ENCODE assay signal across 30 cellular contexts in genomic region chr4:164027805-164028204, GRCh38.
DNase-seq lines count a peak whose midpoint lies in the region; ATAC-seq and TF ChIP-seq lines count a peak whose summit lies in the region.
"Had no signal": no experiment of that assay in that cellular context is flagged by ENCODE, and none has a peak within 500 bp of the region (broad histone marks: within the 10 kb centered on the region; RNA-seq: fewer than 3 reads in every experiment).

No MANE protein-coding gene starts in this region.

- DNase-seq in OCI-LY7 (ENCODE audit: low spot score) (no peak), lower lobe of right lung (no peak), iPS-NIHi11 (ENCODE audit: low spot score) (no peak)
- no peak for DNase-seq in stimulated activated naive CD4-positive, alpha-beta T cell (lab: John Stamatoyannopoulos, UW)
- DNase-seq: 8988T; activated CD4-positive, alpha-beta T cell treated with anti-CD3 and anti-CD28 coated beads for 4 hours; activated CD8-positive, alpha-beta memory T cell treated with anti-CD3 and anti-CD28 coated beads for 24 hours; activated naive CD4-positive, alpha-beta T cell treated with anti-CD3 and anti-CD28 coated beads, Interleukin-2, amount 50 U/mL, for 16 hours; activated T-cell treated with anti-CD3 and anti-CD28 coated beads for 4 hours; amniotic stem cell; Calu3; cerebellar nuclear complex; DMS79 treated with DMSO at 0.1 percent for 48 hours; foreskin melanocyte; GDM1; H7; heart right ventricle; Kasumi-1; MV-4-11; NCI-H774; right cardiac atrium; SIG-M5; stimulated activated CD4-positive, alpha-beta T cell treated with anti-CD3 and anti-CD28 coated beads, Interleukin-1b, Interleukin-23, amount 100 ng/mL, for 48 hours; stimulated activated naive CD8-positive, alpha-beta T cell treated with anti-CD3 and anti-CD28 coated beads, Interleukin-15, Interleukin-2, amounts not matched to agents 100 U/mL and 50 U/mL, for 24 hours; T-helper 9 cell; WERI-Rb-1 had no signal

- H3K79me2 ChIP-seq in OCI-LY7 (ENCODE audit: insufficient read depth, low read depth, low read length), result no peaks in the 10 kb centered on the region

- H3K27ac ChIP-seq in OCI-LY7 (ENCODE audit: low read depth, low read length, poor library complexity, severe bottlenecking) (no peak overlapping the region), lower lobe of right lung (no peak overlapping the region)
- H3K27ac ChIP-seq: heart right ventricle, WERI-Rb-1 had no signal

- intact Hi-C loops in OCI-LY7 (cut with micrococcal nuclease; ENCODE audit: unreplicated experiment) (no loop called here), lower lobe of right lung (cut with DNase I) (no loop called here)

- POLR2A ChIA-PET in OCI-LY7 (lab: Charles Lee), result interaction anchor here (0.9 kb wide), 1 partner anchor 11 kb away, joined by 3 read pairs; no protein-coding TSS in a partner anchor

- TF ChIP-seq CTCF in OCI-LY7 (conservative IDR thresholded peaks at IDR 0.05; ENCODE audit: low read length) (no peak), lower lobe of right lung (IDR thresholded peaks at IDR 0.05) (no peak)

- H3K4me3 ChIP-seq in OCI-LY7 (ENCODE audit: low read depth, low read length, poor library complexity, severe bottlenecking) (no peak overlapping the region), lower lobe of right lung (no peak overlapping the region)
- H3K4me3 ChIP-seq: heart right ventricle had no signal

- CTCF ChIA-PET in OCI-LY7 (lab: Charles Lee; ENCODE audit: unreplicated experiment), result no interaction called here

- H3K27me3 ChIP-seq in lower lobe of right lung (ENCODE audit: low read depth), result no peaks in the 10 kb centered on the region
- H3K27me3 ChIP-seq: heart right ventricle had no signal

- no peak overlapping the region for H3K4me2 ChIP-seq in OCI-LY7 (ENCODE audit: low read length)

- H3K9me3 ChIP-seq in OCI-LY7 (ENCODE audit: low read length) (no peaks in the 10 kb centered on the region), lower lobe of right lung (no peaks in the 10 kb centered on the region)

- H3K9me2 ChIP-seq in OCI-LY7 (ENCODE audit: insufficient read depth, low read length), result no peaks in the 10 kb centered on the region

- H3K4me1 ChIP-seq in OCI-LY7 (ENCODE audit: insufficient read depth, low read length, poor library complexity, severe bottlenecking) (no peaks in the 10 kb centered on the region), lower lobe of right lung (no peaks in the 10 kb centered on the region)
- H3K4me1 ChIP-seq: heart right ventricle had no signal

- no peaks in the 10 kb centered on the region for H4K20me1 ChIP-seq in OCI-LY7 (ENCODE audit: insufficient read depth, low read length)

- H3K36me3 ChIP-seq in OCI-LY7 (ENCODE audit: insufficient read depth, low read length) (no peaks in the 10 kb centered on the region), lower lobe of right lung (no peaks in the 10 kb centered on the region)
- H3K36me3 ChIP-seq: heart right ventricle, WERI-Rb-1 had no signal

- no peak overlapping the region for H2AFZ ChIP-seq in OCI-LY7 (ENCODE audit: low read length)

- no TSS peak for BruUV-seq in OCI-LY7 (replicated peaks; lab: Mats Ljungman, UMichigan)

- ATAC-seq in GM18498 (IDR thresholded peaks at IDR 0.05; ENCODE audit: unreplicated experiment), result peak; percentile 56
- ATAC-seq in GM19035 (IDR thresholded peaks at IDR 0.05; ENCODE audit: unreplicated experiment), result peak; percentile 71
- peak; percentile 57 for ATAC-seq in HG02938 (IDR thresholded peaks at IDR 0.05; ENCODE audit: unreplicated experiment)
- peak; percentile 70 for ATAC-seq in HG03520 (IDR thresholded peaks at IDR 0.05; ENCODE audit: unreplicated experiment)
- ATAC-seq in lower lobe of right lung, result no peak
- ATAC-seq: heart right ventricle; right cardiac atrium; stimulated activated naive CD8-positive, alpha-beta T cell treated with anti-CD3 and anti-CD28 coated beads, Interleukin-15, Interleukin-2, amounts not matched to agents 100 U/mL and 50 U/mL, for 24 hours had no signal

Comparison
In these comparisons a context has a peak if more than half of its experiments do, and no peak if none do; other contexts are left out.
1. ATAC-seq: peak in GM18498 (single experiment), GM19035 (single experiment), HG02938 (single experiment) and HG03520 (single experiment); none in lower lobe of right lung (0 of 2).